In genomic region chr1:35505911-35506798, GRCh38 we compare ENCODE assay signal across 1 cellular context.
TF ChIP-seq lines count a peak whose summit lies in the region.

No MANE protein-coding gene starts in this region.

TF ChIP-seq in HEK293, 187 proteins besides CTCF, POLR2A, EP300 and RAD21 (continued from another document and continues in another):
- TF ChIP-seq ZSCAN4 (tag by site-specific recombination; IDR thresholded peaks at IDR 0.05) (no peak), ZNF426 (tag by site-specific recombination; IDR thresholded peaks at IDR 0.05) (no peak; the same call in 1 of the 2 replicates), ZNF600 (tag by site-specific recombination; IDR thresholded peaks at IDR 0.05) (peak; percentile 76), ZNF624 (tag by site-specific recombination; IDR thresholded peaks at IDR 0.05) (no peak), ZNF76 (tag by site-specific recombination; IDR thresholded peaks at IDR 0.05; ENCODE audit: borderline replicate concordance, low read depth) (no peak), ZBTB20 (tag by site-specific recombination; IDR thresholded peaks at IDR 0.05) (peak; percentile 42; the same call in 1 of the 2 replicates), ZNF354C (tag by site-specific recombination; IDR thresholded peaks at IDR 0.05; ENCODE audit: borderline replicate concordance, low read depth) (no peak), ZBTB1 (tag by site-specific recombination; IDR thresholded peaks at IDR 0.05) (0 out of 2 replicates have a peak, but pooled peaks have one; percentile 40), ZNF350 (tag by site-specific recombination; IDR thresholded peaks at IDR 0.05) (no peak), ZNF416 (tag by site-specific recombination; IDR thresholded peaks at IDR 0.05) (no peak), ZNF211 (tag by site-specific recombination; IDR thresholded peaks at IDR 0.05; ENCODE audit: low read depth) (no peak), ZNF704 (tag by site-specific recombination; IDR thresholded peaks at IDR 0.05) (no peak), ZNF138 (tag by site-specific recombination; IDR thresholded peaks at IDR 0.05; ENCODE audit: borderline replicate concordance) (no peak), SETDB1 (IDR thresholded peaks at IDR 0.05; ENCODE audit: insufficient read length, low read length) (no peak), ZNF518A (tag by site-specific recombination; conservative IDR thresholded peaks at IDR 0.05; ENCODE audit: low read depth) (no peak), ZFP3 (tag by site-specific recombination; IDR thresholded peaks at IDR 0.05; ENCODE audit: low read depth) (no peak), SP7 (tag by site-specific recombination; IDR thresholded peaks at IDR 0.05) (peak; percentile 87), ZBTB48 (tag by site-specific recombination; IDR thresholded peaks at IDR 0.05) (no peak), TSHZ1 (tag by site-specific recombination; IDR thresholded peaks at IDR 0.05; ENCODE audit: borderline replicate concordance) (peak; percentile 51; the same call in 1 of the 2 replicates), ZNF133 (tag by site-specific recombination; IDR thresholded peaks at IDR 0.05) (no peak), ZNF645 (tag by site-specific recombination; IDR thresholded peaks at IDR 0.05) (no peak), ZFHX2 (tag by site-specific recombination; conservative IDR thresholded peaks at IDR 0.05) (no peak), BCL11A (tag by site-specific recombination; IDR thresholded peaks at IDR 0.05; ENCODE audit: low read depth) (peak; percentile 45; the same call in 1 of the 2 replicates), ZNF202 (tag by site-specific recombination; IDR thresholded peaks at IDR 0.05; ENCODE audit: borderline replicate concordance) (no peak), ZBTB10 (tag by site-specific recombination; IDR thresholded peaks at IDR 0.05) (no peak), ZNF621 (tag by site-specific recombination; IDR thresholded peaks at IDR 0.05) (no peak), ZNF292 (tag by site-specific recombination; IDR thresholded peaks at IDR 0.05; ENCODE audit: borderline replicate concordance, low read depth) (no peak), ZNF654 (tag by site-specific recombination; IDR thresholded peaks at IDR 0.05; ENCODE audit: low read depth) (no peak), GLI2 (tag by site-specific recombination; IDR thresholded peaks at IDR 0.05; ENCODE audit: borderline replicate concordance, low read depth) (peak; percentile 74; the same call in 1 of the 2 replicates), ZNF24 (tag by site-specific recombination; IDR thresholded peaks at IDR 0.05) (peak; percentile 90), ZNF747 (tag by site-specific recombination; IDR thresholded peaks at IDR 0.05) (no peak), ZNF148 (tag by site-specific recombination; IDR thresholded peaks at IDR 0.05; ENCODE audit: borderline replicate concordance) (no peak), ZBTB49 (tag by site-specific recombination; IDR thresholded peaks at IDR 0.05; ENCODE audit: low read depth) (no peak), OSR2 (tag by site-specific recombination; IDR thresholded peaks at IDR 0.05) (peak; percentile 84), KLF8 (tag by site-specific recombination; IDR thresholded peaks at IDR 0.05) (peak; percentile 62), KLF7 (tag by site-specific recombination; IDR thresholded peaks at IDR 0.05; ENCODE audit: borderline replicate concordance) (no peak), ZNF768 (tag by site-specific recombination; IDR thresholded peaks at IDR 0.05) (no peak), ZNF223 (tag by site-specific recombination; IDR thresholded peaks at IDR 0.05) (no peak)
